ENCODE assay signal across 1 cellular context in the genomic region with DNA sequence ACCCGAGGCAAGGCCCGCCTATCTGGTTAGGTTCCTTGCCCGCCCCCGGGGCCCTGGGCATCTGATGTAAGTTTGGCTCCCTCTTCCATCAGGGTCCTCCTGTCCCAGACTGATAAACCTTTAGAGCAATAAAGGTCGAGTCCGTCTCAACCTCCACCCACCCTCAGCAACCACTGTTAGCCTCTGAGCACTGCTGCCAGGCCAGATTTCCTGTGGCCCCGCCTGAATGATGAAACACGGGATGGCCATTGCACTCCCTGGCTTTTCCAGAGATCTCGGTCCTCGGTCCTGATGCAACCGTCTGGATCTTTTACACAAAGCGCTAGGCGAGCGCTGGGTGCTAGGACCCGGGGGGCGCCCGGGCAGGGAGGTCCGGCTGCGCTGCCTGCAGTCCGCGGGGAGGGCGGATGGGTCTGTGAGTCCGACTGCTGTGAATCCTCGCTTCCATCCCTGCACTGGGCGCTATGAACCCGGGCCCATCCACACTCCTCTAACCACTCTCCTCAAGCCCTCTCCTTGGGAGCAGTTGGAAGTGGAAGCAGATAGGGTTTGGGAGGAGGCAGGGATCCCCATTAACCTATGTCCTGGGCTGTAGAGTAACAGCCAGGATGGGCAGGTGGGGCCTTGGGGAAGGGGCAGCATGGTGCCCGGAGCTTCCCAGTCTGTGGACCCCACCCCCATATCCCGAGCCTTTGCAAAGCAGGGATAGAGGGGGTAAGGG.
TF ChIP-seq lines count a peak whose summit lies in the region.

No MANE protein-coding gene starts in this region.

TF ChIP-seq in HEK293, 187 proteins besides CTCF, POLR2A, EP300 and RAD21 (continued from another document and continues in another):
- no peak for TF ChIP-seq ZBTB1 (tag by site-specific recombination; IDR thresholded peaks at IDR 0.05)
- TF ChIP-seq HIC1 (tag by site-specific recombination; IDR thresholded peaks at IDR 0.05) = no peak
- TF ChIP-seq YY1 (tag by site-specific recombination; IDR thresholded peaks at IDR 0.05) = no peak
- TF ChIP-seq, protein P1, sequence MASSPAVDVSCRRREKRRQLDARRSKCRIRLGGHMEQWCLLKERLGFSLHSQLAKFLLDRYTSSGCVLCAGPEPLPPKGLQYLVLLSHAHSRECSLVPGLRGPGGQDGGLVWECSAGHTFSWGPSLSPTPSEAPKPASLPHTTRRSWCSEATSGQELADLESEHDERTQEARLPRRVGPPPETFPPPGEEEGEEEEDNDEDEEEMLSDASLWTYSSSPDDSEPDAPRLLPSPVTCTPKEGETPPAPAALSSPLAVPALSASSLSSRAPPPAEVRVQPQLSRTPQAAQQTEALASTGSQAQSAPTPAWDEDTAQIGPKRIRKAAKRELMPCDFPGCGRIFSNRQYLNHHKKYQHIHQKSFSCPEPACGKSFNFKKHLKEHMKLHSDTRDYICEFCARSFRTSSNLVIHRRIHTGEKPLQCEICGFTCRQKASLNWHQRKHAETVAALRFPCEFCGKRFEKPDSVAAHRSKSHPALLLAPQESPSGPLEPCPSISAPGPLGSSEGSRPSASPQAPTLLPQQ (tag by site-specific recombination; IDR thresholded peaks at IDR 0.05) = peak; percentile 97
- peak; percentile 70 for TF ChIP-seq BCL11B (tag by site-specific recombination; IDR thresholded peaks at IDR 0.05; ENCODE audit: low read depth)
- peak; percentile 44; the same call in 1 of the 2 replicates for TF ChIP-seq ZNF596 (tag by site-specific recombination; IDR thresholded peaks at IDR 0.05)
- TF ChIP-seq ZNF555 (tag by site-specific recombination; conservative IDR thresholded peaks at IDR 0.05) = no peak
- TF ChIP-seq, protein P2, sequence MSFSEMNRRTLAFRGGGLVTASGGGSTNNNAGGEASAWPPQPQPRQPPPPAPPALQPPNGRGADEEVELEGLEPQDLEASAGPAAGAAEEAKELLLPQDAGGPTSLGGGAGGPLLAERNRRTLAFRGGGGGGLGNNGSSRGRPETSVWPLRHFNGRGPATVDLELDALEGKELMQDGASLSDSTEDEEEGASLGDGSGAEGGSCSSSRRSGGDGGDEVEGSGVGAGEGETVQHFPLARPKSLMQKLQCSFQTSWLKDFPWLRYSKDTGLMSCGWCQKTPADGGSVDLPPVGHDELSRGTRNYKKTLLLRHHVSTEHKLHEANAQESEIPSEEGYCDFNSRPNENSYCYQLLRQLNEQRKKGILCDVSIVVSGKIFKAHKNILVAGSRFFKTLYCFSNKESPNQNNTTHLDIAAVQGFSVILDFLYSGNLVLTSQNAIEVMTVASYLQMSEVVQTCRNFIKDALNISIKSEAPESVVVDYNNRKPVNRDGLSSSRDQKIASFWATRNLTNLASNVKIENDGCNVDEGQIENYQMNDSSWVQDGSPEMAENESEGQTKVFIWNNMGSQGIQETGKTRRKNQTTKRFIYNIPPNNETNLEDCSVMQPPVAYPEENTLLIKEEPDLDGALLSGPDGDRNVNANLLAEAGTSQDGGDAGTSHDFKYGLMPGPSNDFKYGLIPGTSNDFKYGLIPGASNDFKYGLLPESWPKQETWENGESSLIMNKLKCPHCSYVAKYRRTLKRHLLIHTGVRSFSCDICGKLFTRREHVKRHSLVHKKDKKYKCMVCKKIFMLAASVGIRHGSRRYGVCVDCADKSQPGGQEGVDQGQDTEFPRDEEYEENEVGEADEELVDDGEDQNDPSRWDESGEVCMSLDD (tag by site-specific recombination; IDR thresholded peaks at IDR 0.05) = no peak
- no peak for TF ChIP-seq PRDM1 (tag by site-specific recombination; IDR thresholded peaks at IDR 0.05)
- TF ChIP-seq, protein P3, sequence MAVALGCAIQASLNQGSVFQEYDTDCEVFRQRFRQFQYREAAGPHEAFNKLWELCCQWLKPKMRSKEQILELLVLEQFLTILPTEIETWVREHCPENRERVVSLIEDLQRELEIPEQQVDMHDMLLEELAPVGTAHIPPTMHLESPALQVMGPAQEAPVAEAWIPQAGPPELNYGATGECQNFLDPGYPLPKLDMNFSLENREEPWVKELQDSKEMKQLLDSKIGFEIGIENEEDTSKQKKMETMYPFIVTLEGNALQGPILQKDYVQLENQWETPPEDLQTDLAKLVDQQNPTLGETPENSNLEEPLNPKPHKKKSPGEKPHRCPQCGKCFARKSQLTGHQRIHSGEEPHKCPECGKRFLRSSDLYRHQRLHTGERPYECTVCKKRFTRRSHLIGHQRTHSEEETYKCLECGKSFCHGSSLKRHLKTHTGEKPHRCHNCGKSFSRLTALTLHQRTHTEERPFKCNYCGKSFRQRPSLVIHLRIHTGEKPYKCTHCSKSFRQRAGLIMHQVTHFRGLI (tag by site-specific recombination; IDR thresholded peaks at IDR 0.05) = peak; percentile 22; the same call in 1 of the 2 replicates
- TF ChIP-seq, protein P4, sequence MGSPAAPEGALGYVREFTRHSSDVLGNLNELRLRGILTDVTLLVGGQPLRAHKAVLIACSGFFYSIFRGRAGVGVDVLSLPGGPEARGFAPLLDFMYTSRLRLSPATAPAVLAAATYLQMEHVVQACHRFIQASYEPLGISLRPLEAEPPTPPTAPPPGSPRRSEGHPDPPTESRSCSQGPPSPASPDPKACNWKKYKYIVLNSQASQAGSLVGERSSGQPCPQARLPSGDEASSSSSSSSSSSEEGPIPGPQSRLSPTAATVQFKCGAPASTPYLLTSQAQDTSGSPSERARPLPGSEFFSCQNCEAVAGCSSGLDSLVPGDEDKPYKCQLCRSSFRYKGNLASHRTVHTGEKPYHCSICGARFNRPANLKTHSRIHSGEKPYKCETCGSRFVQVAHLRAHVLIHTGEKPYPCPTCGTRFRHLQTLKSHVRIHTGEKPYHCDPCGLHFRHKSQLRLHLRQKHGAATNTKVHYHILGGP (tag by site-specific recombination; IDR thresholded peaks at IDR 0.05) = no peak
- no peak for TF ChIP-seq ZNF248 (tag by site-specific recombination; IDR thresholded peaks at IDR 0.05)
- TF ChIP-seq ZNF391 (tag by site-specific recombination; IDR thresholded peaks at IDR 0.05; ENCODE audit: borderline replicate concordance, low read depth) = peak; percentile 67; the same call in 1 of the 2 replicates
- peak; percentile 50 for TF ChIP-seq GLIS1 (tag by site-specific recombination; IDR thresholded peaks at IDR 0.05)
- no peak for TF ChIP-seq ZNF658 (tag by site-specific recombination; IDR thresholded peaks at IDR 0.05)
- TF ChIP-seq ZBTB48 (tag by site-specific recombination; IDR thresholded peaks at IDR 0.05) = peak; percentile 60; the same call in 1 of the 2 replicates
- TF ChIP-seq ZNF510 (tag by site-specific recombination; IDR thresholded peaks at IDR 0.05; ENCODE audit: insufficient replicate concordance) = no peak
- TF ChIP-seq BCL11A (tag by site-specific recombination; IDR thresholded peaks at IDR 0.05; ENCODE audit: low read depth) = no peak
- 0 out of 2 replicates have a peak, but pooled peaks have one; percentile 25 for TF ChIP-seq ZNF791 (tag by site-specific recombination; IDR thresholded peaks at IDR 0.05)
- TF ChIP-seq ZSCAN23 (tag by site-specific recombination; IDR thresholded peaks at IDR 0.05) = peak; percentile 48; the same call in 1 of the 2 replicates
- peak; percentile 16 for TF ChIP-seq SP2 (tag by site-specific recombination; IDR thresholded peaks at IDR 0.05)
- TF ChIP-seq ZNF10 (tag by site-specific recombination; IDR thresholded peaks at IDR 0.05) = no peak
- peak; percentile 68 for TF ChIP-seq ZNF629 (tag by site-specific recombination; IDR thresholded peaks at IDR 0.05)
- TF ChIP-seq ZNF544 (tag by site-specific recombination; IDR thresholded peaks at IDR 0.05) = no peak
- TF ChIP-seq ZNF239 (tag by site-specific recombination; IDR thresholded peaks at IDR 0.05) = no peak
- TF ChIP-seq ZNF121 (tag by site-specific recombination; IDR thresholded peaks at IDR 0.05) = peak; percentile 92
- TF ChIP-seq ZXDB (tag by site-specific recombination; IDR thresholded peaks at IDR 0.05) = peak; percentile 33
- TF ChIP-seq PRDM4 (tag by site-specific recombination; IDR thresholded peaks at IDR 0.05) = peak; percentile 80
- TF ChIP-seq, protein P5, sequence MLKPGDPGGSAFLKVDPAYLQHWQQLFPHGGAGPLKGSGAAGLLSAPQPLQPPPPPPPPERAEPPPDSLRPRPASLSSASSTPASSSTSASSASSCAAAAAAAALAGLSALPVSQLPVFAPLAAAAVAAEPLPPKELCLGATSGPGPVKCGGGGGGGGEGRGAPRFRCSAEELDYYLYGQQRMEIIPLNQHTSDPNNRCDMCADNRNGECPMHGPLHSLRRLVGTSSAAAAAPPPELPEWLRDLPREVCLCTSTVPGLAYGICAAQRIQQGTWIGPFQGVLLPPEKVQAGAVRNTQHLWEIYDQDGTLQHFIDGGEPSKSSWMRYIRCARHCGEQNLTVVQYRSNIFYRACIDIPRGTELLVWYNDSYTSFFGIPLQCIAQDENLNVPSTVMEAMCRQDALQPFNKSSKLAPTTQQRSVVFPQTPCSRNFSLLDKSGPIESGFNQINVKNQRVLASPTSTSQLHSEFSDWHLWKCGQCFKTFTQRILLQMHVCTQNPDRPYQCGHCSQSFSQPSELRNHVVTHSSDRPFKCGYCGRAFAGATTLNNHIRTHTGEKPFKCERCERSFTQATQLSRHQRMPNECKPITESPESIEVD (tag by site-specific recombination; IDR thresholded peaks at IDR 0.05) = no peak
- peak; percentile 45 for TF ChIP-seq EGR2 (tag by site-specific recombination; IDR thresholded peaks at IDR 0.05; ENCODE audit: low read depth)
- TF ChIP-seq REPIN1 (tag by site-specific recombination; IDR thresholded peaks at IDR 0.05; ENCODE audit: low read depth) = no peak; the same call in 1 of the 2 replicates
- no peak for TF ChIP-seq ZNF473 (tag by site-specific recombination; IDR thresholded peaks at IDR 0.05)
- peak; percentile 72; the same call in 1 of the 2 replicates for TF ChIP-seq ZNF76 (tag by site-specific recombination; IDR thresholded peaks at IDR 0.05; ENCODE audit: borderline replicate concordance, low read depth)
- peak; percentile 87 for TF ChIP-seq PATZ1 (tag by site-specific recombination; IDR thresholded peaks at IDR 0.05)
- TF ChIP-seq GLI4 (tag by site-specific recombination; IDR thresholded peaks at IDR 0.05) = peak; percentile 56; the same call in 1 of the 2 replicates
- TF ChIP-seq, protein P6, sequence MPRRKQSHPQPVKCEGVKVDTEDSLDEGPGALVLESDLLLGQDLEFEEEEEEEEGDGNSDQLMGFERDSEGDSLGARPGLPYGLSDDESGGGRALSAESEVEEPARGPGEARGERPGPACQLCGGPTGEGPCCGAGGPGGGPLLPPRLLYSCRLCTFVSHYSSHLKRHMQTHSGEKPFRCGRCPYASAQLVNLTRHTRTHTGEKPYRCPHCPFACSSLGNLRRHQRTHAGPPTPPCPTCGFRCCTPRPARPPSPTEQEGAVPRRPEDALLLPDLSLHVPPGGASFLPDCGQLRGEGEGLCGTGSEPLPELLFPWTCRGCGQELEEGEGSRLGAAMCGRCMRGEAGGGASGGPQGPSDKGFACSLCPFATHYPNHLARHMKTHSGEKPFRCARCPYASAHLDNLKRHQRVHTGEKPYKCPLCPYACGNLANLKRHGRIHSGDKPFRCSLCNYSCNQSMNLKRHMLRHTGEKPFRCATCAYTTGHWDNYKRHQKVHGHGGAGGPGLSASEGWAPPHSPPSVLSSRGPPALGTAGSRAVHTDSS (tag by site-specific recombination; IDR thresholded peaks at IDR 0.05) = 0 out of 2 replicates have a peak, but pooled peaks have one; percentile 9
- no peak for TF ChIP-seq ZNF354C (tag by site-specific recombination; IDR thresholded peaks at IDR 0.05; ENCODE audit: borderline replicate concordance, low read depth)
- peak; percentile 61 for TF ChIP-seq ZNF558 (tag by site-specific recombination; IDR thresholded peaks at IDR 0.05)
- TF ChIP-seq SP3 (tag by site-specific recombination; IDR thresholded peaks at IDR 0.05) = peak; percentile 74
- TF ChIP-seq ZFHX2 (tag by site-specific recombination; conservative IDR thresholded peaks at IDR 0.05) = peak; percentile 85
- TF ChIP-seq ZNF600 (tag by site-specific recombination; IDR thresholded peaks at IDR 0.05) = peak; percentile 97
- peak; percentile 99 for TF ChIP-seq HOXD13 (CRISPR knock-in tag; IDR thresholded peaks at IDR 0.05; ENCODE audit: borderline replicate concordance)
- TF ChIP-seq ZSCAN16 (tag by site-specific recombination; IDR thresholded peaks at IDR 0.05) = peak; percentile 8; the same call in 1 of the 2 replicates
